23 cellular contexts compared by ENCODE assay signal in genomic region chr1:7590426-7590790, GRCh38.
"Had no signal": no experiment of that assay in that cellular context is flagged by ENCODE, and none has a peak within 500 bp of the region (broad histone marks: within the 10 kb centered on the region; RNA-seq: fewer than 3 reads in every experiment).

No MANE protein-coding gene starts in this region.

- ATAC-seq: activated CD8-positive, alpha-beta memory T cell treated with anti-CD3 and anti-CD28 coated beads, Interleukin-2, amount 10 ng/mL, durations not matched to agents 7 days and 5 days; left colon; stimulated activated naive CD8-positive, alpha-beta T cell treated with anti-CD3 and anti-CD28 coated beads, Interleukin-15, amount 100 ng/mL, for 72 hours had no signal

- H3K4me1 ChIP-seq: breast epithelium, neural progenitor cell, prostate gland, suprapubic skin had no signal

- H3K27me3 ChIP-seq: breast epithelium, neural progenitor cell, right atrium auricular region, suprapubic skin had no signal

- H3K9me3 ChIP-seq: breast epithelium, prostate gland, right atrium auricular region, suprapubic skin had no signal

- H3K4me1 Mint-ChIP-seq: activated CD4-positive, alpha-beta memory T cell treated with anti-CD3 and anti-CD28 coated beads, Interleukin-2, amount 10 ng/mL, durations not matched to agents 7 days and 5 days; activated CD8-positive, alpha-beta memory T cell treated with anti-CD3 and anti-CD28 coated beads, Interleukin-2, amount 10 ng/mL, durations not matched to agents 7 days and 5 days; neural progenitor cell; stimulated activated naive CD8-positive, alpha-beta T cell treated with anti-CD3 and anti-CD28 coated beads, Interleukin-15, amount 100 ng/mL, for 72 hours had no signal

- H3K9ac ChIP-seq: neural progenitor cell had no signal

- H3K9me3 Mint-ChIP-seq: activated CD4-positive, alpha-beta memory T cell treated with anti-CD3 and anti-CD28 coated beads, Interleukin-2, amount 10 ng/mL, durations not matched to agents 7 days and 5 days; neural progenitor cell; stimulated activated naive CD8-positive, alpha-beta T cell treated with anti-CD3 and anti-CD28 coated beads, Interleukin-15, amount 100 ng/mL, for 72 hours had no signal

- FAIRE-seq: islet of Langerhans, small intestine had no signal

- H3K4me2 ChIP-seq: neural progenitor cell had no signal

- DNase-seq: activated CD4-positive, alpha-beta memory T cell treated with anti-CD3 and anti-CD28 coated beads, Interleukin-2, amount 10 ng/mL, durations not matched to agents 7 days and 5 days; activated CD4-positive, alpha-beta T cell treated with anti-CD3 and anti-CD28 coated beads for 4 hours; activated CD8-positive, alpha-beta memory T cell treated with anti-CD3 and anti-CD28 coated beads, Interleukin-2, amount 10 ng/mL, durations not matched to agents 7 days and 5 days; activated naive CD4-positive, alpha-beta T cell; anterior cingulate cortex; cerebellar nuclear complex; dermis blood vessel endothelial cell; foreskin fibroblast; hippocampal formation; midbrain; small intestine; stimulated activated CD4-positive, alpha-beta T cell treated with anti-CD3 and anti-CD28 coated beads, Interleukin-4, amount 100 ng/mL, for 1 hour; stimulated activated naive CD8-positive, alpha-beta T cell treated with anti-CD3 and anti-CD28 coated beads, Interleukin-15, amount 100 ng/mL, for 72 hours; trophoblast cell had no signal

- H3K27me3 Mint-ChIP-seq: activated CD4-positive, alpha-beta memory T cell treated with anti-CD3 and anti-CD28 coated beads, Interleukin-2, amount 10 ng/mL, durations not matched to agents 7 days and 5 days; activated CD8-positive, alpha-beta memory T cell treated with anti-CD3 and anti-CD28 coated beads, Interleukin-2, amount 10 ng/mL, durations not matched to agents 7 days and 5 days; stimulated activated naive CD8-positive, alpha-beta T cell treated with anti-CD3 and anti-CD28 coated beads, Interleukin-15, amount 100 ng/mL, for 72 hours had no signal

- H3K4me3 ChIP-seq: breast epithelium, lung, neural progenitor cell, prostate gland, right atrium auricular region, suprapubic skin had no signal

- H3K27ac ChIP-seq: breast epithelium, epithelial cell of prostate, neural progenitor cell, prostate gland, right atrium auricular region, suprapubic skin had no signal

- H3K27ac Mint-ChIP-seq: activated CD4-positive, alpha-beta memory T cell treated with anti-CD3 and anti-CD28 coated beads, Interleukin-2, amount 10 ng/mL, durations not matched to agents 7 days and 5 days; activated CD8-positive, alpha-beta memory T cell treated with anti-CD3 and anti-CD28 coated beads, Interleukin-2, amount 10 ng/mL, durations not matched to agents 7 days and 5 days had no signal

- H3K36me3 ChIP-seq: breast epithelium, neural progenitor cell, prostate gland, right atrium auricular region, suprapubic skin had no signal

- H3K4me3 Mint-ChIP-seq: activated CD4-positive, alpha-beta memory T cell treated with anti-CD3 and anti-CD28 coated beads, Interleukin-2, amount 10 ng/mL, durations not matched to agents 7 days and 5 days; activated CD8-positive, alpha-beta memory T cell treated with anti-CD3 and anti-CD28 coated beads, Interleukin-2, amount 10 ng/mL, durations not matched to agents 7 days and 5 days; neural progenitor cell; stimulated activated naive CD8-positive, alpha-beta T cell treated with anti-CD3 and anti-CD28 coated beads, Interleukin-15, amount 100 ng/mL, for 72 hours had no signal

- H3K36me3 Mint-ChIP-seq: activated CD8-positive, alpha-beta memory T cell treated with anti-CD3 and anti-CD28 coated beads, Interleukin-2, amount 10 ng/mL, durations not matched to agents 7 days and 5 days; neural progenitor cell had no signal
